Comparison of ENCODE assay signal across 1 cellular context in the genomic region with DNA sequence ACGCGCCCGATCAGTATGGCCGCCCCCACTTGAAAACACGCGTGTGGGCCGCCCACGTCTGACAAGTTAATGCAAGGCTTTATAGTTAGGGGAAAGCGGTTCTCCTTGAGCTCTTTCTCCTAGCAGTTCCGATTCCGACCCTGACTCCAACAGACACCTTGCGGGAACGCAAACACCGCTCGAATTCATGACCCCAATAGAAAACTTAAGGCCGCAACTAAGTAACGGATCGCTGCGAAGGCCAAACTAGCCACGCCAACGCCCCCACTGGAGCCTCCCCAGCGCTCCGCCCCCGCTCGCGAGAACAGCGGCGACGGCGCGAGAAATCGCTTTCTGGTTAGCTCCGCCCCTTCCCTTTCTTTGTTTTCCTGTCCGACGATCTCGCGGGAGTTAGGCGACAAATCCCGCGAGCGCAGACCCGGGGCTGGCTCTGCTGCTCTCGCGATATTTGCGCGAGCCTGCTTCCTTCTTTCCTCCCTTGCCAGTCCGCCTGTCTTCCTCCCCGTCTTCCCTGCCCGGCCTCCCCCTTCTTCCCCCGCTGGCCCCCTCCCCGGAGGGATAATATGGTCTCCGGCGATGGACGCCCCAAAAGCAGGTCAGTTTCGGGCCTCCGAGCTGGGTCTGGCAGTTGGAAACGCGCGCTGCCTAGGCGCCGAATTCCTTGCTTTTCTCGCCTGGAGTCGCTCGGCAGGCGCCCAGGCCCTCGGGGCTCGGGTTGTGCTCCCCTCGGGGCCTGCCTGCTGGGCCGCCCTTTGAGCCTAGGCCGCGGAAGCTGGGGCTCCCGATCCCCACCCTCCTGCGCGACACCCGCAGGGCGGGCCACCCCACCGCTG.
TF ChIP-seq lines count a peak whose summit lies in the region.

TSS of gene IREB2 (plus strand) at position 455 of the 833 bp plus-strand sequence. CDS start at position 577, 122 bp downstream.

TF ChIP-seq in K562, 482 proteins besides CTCF, POLR2A, EP300 and RAD21 (continued from another document and continues in another):
- TF ChIP-seq ZKSCAN8 (CRISPR knock-in tag; IDR thresholded peaks at IDR 0.05) (no peak), ARNT (IDR thresholded peaks at IDR 0.05) (no peak), ZKSCAN3 (CRISPR knock-in tag; IDR thresholded peaks at IDR 0.05) (no peak), RB1 (IDR thresholded peaks at IDR 0.05; ENCODE audit: low read depth) (peak; percentile 71), ZNF76 (CRISPR knock-in tag; IDR thresholded peaks at IDR 0.05; ENCODE audit: borderline replicate concordance) (no peak), TGIF2 (CRISPR knock-in tag; IDR thresholded peaks at IDR 0.05) (no peak), NEUROD1 (IDR thresholded peaks at IDR 0.05; ENCODE audit: borderline replicate concordance, low read depth, low read length, partially characterized antibody) (peak; percentile 87), FOXK2 (conservative IDR thresholded peaks at IDR 0.05 in 1 of 2, IDR thresholded peaks at IDR 0.05 in 1 of 2; ENCODE audit: low read depth in 2 of 2) (peak; percentile 87 to 89), NFXL1 (CRISPR knock-in tag; IDR thresholded peaks at IDR 0.05) (no peak), HOXB6 (CRISPR knock-in tag; IDR thresholded peaks at IDR 0.05; ENCODE audit: borderline replicate concordance) (no peak), TARDBP (IDR thresholded peaks at IDR 0.05) (peak; percentile 66; the same call in 1 of the 2 replicates), CREM (IDR thresholded peaks at IDR 0.05; ENCODE audit: low read depth) (peak; percentile 71), ZNF175 (CRISPR knock-in tag; IDR thresholded peaks at IDR 0.05; ENCODE audit: low read depth) (no peak), HINFP (tag; conservative IDR thresholded peaks at IDR 0.05; ENCODE audit: low read depth) (no peak), SNIP1 (IDR thresholded peaks at IDR 0.05; ENCODE audit: low read depth) (no peak), POLR2H (tag; IDR thresholded peaks at IDR 0.05; ENCODE audit: low read depth) (peak; percentile 83), MAZ (CRISPR knock-in tag; conservative IDR thresholded peaks at IDR 0.05 in 1 of 2, IDR thresholded peaks at IDR 0.05 in 1 of 2) (peak; percentile 59 to 84; a peak in 3 of 4 replicates), KLF6 (CRISPR knock-in tag; IDR thresholded peaks at IDR 0.05; ENCODE audit: borderline replicate concordance) (no peak), ZNF551 (CRISPR knock-in tag; IDR thresholded peaks at IDR 0.05) (no peak), HNRNPK (IDR thresholded peaks at IDR 0.05; ENCODE audit: low read depth, low read length, poor library complexity, severe bottlenecking) (no peak), RNF2 (IDR thresholded peaks at IDR 0.05) (peak; percentile 74), SMAD1 (IDR thresholded peaks at IDR 0.05; ENCODE audit: low read depth, low read length, partially characterized antibody) (no peak), TAF9B (IDR thresholded peaks at IDR 0.05; ENCODE audit: partially characterized antibody) (peak; percentile 60), ATF1 (CRISPR knock-in tag; IDR thresholded peaks at IDR 0.05) (no peak), ATF1 (tag; IDR thresholded peaks at IDR 0.05) (peak; percentile 62; the same call in 1 of the 2 replicates), ZNF77 (CRISPR knock-in tag; IDR thresholded peaks at IDR 0.05) (no peak), FOXM1 (IDR thresholded peaks at IDR 0.05; ENCODE audit: low read depth) (no peak), FOXM1 (CRISPR knock-in tag; IDR thresholded peaks at IDR 0.05; ENCODE audit: low read depth) (no peak), HMBOX1 (IDR thresholded peaks at IDR 0.05) (peak; percentile 75), MTA1 (IDR thresholded peaks at IDR 0.05; ENCODE audit: borderline replicate concordance) (no peak), TBL1XR1 (IDR thresholded peaks at IDR 0.05; ENCODE audit: low read length in 2 of 2) (0 out of 4 replicates have a peak, but pooled peaks of 1 of the 2 experiments have one; percentile 25), ZNF41 (CRISPR knock-in tag; conservative IDR thresholded peaks at IDR 0.05) (no peak), ZZZ3 (IDR thresholded peaks at IDR 0.05) (peak; percentile 62; the same call in 1 of the 2 replicates), ZNF609 (CRISPR knock-in tag; IDR thresholded peaks at IDR 0.05; ENCODE audit: borderline replicate concordance) (no peak), L3MBTL2 (IDR thresholded peaks at IDR 0.05) (peak; percentile 79), HDGF (IDR thresholded peaks at IDR 0.05) (no peak)
- TF ChIP-seq, protein P1, sequence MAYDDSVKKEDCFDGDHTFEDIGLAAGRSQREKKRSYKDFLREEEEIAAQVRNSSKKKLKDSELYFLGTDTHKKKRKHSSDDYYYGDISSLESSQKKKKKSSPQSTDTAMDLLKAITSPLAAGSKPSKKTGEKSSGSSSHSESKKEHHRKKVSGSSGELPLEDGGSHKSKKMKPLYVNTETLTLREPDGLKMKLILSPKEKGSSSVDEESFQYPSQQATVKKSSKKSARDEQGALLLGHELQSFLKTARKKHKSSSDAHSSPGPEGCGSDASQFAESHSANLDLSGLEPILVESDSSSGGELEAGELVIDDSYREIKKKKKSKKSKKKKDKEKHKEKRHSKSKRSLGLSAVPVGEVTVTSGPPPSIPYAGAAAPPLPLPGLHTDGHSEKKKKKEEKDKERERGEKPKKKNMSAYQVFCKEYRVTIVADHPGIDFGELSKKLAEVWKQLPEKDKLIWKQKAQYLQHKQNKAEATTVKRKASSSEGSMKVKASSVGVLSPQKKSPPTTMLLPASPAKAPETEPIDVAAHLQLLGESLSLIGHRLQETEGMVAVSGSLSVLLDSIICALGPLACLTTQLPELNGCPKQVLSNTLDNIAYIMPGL (CRISPR knock-in tag; IDR thresholded peaks at IDR 0.05), result 0 out of 2 replicates have a peak, but pooled peaks have one; percentile 61
- TF ChIP-seq, protein P2, sequence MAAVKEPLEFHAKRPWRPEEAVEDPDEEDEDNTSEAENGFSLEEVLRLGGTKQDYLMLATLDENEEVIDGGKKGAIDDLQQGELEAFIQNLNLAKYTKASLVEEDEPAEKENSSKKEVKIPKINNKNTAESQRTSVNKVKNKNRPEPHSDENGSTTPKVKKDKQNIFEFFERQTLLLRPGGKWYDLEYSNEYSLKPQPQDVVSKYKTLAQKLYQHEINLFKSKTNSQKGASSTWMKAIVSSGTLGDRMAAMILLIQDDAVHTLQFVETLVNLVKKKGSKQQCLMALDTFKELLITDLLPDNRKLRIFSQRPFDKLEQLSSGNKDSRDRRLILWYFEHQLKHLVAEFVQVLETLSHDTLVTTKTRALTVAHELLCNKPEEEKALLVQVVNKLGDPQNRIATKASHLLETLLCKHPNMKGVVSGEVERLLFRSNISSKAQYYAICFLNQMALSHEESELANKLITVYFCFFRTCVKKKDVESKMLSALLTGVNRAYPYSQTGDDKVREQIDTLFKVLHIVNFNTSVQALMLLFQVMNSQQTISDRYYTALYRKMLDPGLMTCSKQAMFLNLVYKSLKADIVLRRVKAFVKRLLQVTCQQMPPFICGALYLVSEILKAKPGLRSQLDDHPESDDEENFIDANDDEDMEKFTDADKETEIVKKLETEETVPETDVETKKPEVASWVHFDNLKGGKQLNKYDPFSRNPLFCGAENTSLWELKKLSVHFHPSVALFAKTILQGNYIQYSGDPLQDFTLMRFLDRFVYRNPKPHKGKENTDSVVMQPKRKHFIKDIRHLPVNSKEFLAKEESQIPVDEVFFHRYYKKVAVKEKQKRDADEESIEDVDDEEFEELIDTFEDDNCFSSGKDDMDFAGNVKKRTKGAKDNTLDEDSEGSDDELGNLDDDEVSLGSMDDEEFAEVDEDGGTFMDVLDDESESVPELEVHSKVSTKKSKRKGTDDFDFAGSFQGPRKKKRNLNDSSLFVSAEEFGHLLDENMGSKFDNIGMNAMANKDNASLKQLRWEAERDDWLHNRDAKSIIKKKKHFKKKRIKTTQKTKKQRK (IDR thresholded peaks at IDR 0.05; ENCODE audit: borderline replicate concordance, low read depth, low read length), result no peak
- TF ChIP-seq, protein P3, sequence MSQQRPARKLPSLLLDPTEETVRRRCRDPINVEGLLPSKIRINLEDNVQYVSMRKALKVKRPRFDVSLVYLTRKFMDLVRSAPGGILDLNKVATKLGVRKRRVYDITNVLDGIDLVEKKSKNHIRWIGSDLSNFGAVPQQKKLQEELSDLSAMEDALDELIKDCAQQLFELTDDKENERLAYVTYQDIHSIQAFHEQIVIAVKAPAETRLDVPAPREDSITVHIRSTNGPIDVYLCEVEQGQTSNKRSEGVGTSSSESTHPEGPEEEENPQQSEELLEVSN (IDR thresholded peaks at IDR 0.05; ENCODE audit: borderline replicate concordance in 1 of 2, extremely low read depth in 1 of 2, insufficient read depth in 1 of 2, insufficient read length in 1 of 2, low read depth in 1 of 2, low read length in 1 of 2, poor library complexity in 1 of 2, severe bottlenecking in 1 of 2), result peak in 1 of 2 experiments; percentile 38
- TF ChIP-seq, protein P4, sequence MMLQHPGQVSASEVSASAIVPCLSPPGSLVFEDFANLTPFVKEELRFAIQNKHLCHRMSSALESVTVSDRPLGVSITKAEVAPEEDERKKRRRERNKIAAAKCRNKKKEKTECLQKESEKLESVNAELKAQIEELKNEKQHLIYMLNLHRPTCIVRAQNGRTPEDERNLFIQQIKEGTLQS (IDR thresholded peaks at IDR 0.05), result no peak
- TF ChIP-seq, protein P4 (CRISPR knock-in tag; conservative IDR thresholded peaks at IDR 0.05), result no peak
- TF ChIP-seq, protein P5, sequence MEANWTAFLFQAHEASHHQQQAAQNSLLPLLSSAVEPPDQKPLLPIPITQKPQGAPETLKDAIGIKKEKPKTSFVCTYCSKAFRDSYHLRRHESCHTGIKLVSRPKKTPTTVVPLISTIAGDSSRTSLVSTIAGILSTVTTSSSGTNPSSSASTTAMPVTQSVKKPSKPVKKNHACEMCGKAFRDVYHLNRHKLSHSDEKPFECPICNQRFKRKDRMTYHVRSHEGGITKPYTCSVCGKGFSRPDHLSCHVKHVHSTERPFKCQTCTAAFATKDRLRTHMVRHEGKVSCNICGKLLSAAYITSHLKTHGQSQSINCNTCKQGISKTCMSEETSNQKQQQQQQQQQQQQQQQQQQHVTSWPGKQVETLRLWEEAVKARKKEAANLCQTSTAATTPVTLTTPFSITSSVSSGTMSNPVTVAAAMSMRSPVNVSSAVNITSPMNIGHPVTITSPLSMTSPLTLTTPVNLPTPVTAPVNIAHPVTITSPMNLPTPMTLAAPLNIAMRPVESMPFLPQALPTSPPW (CRISPR knock-in tag; IDR thresholded peaks at IDR 0.05), result peak; percentile 98
- TF ChIP-seq, protein P6, sequence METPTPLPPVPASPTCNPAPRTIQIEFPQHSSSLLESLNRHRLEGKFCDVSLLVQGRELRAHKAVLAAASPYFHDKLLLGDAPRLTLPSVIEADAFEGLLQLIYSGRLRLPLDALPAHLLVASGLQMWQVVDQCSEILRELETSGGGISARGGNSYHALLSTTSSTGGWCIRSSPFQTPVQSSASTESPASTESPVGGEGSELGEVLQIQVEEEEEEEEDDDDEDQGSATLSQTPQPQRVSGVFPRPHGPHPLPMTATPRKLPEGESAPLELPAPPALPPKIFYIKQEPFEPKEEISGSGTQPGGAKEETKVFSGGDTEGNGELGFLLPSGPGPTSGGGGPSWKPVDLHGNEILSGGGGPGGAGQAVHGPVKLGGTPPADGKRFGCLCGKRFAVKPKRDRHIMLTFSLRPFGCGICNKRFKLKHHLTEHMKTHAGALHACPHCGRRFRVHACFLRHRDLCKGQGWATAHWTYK (CRISPR knock-in tag; IDR thresholded peaks at IDR 0.05), result no peak; the same call in 1 of the 2 replicates
